In genomic region chr6:52389264-52389625, GRCh38 we compare ENCODE assay signal across 9 cellular contexts. TPM values are rescaled to one million over a fixed set of nuclear protein-coding genes. Genes with fewer than 3 reads are reported as not detected.
A peak's percentile ranks its signal among the peaks of the same experiment; 100 is the strongest.
DNase-seq lines count a peak whose midpoint lies in the region; ATAC-seq and TF ChIP-seq lines count a peak whose summit lies in the region.
"Had no signal": no experiment of that assay in that cellular context is flagged by ENCODE, and none has a peak within 500 bp of the region (broad histone marks: within the 10 kb centered on the region; RNA-seq: fewer than 3 reads in every experiment).

No MANE protein-coding gene starts in this region.

- DNase-seq in left ventricle myocardium inferior (no peak), right atrium auricular region (ENCODE audit: low spot score) (no peak), left lobe of liver (ENCODE audit: low spot score) (no peak), anterior cingulate cortex (lab: John Stamatoyannopoulos, UW) (no peak), smooth muscle cell (lab: John Stamatoyannopoulos, UW; ENCODE audit: unreplicated experiment) (no peak)
- DNase-seq in activated CD8-positive, alpha-beta T cell treated with anti-CD3 and anti-CD28 coated beads, Interleukin-2, amount 10 ng/mL, durations not matched to agents 7 days and 5 days = no peak
- DNase-seq in activated CD4-positive, alpha-beta T cell treated with anti-CD3 and anti-CD28 coated beads, Interleukin-2, amount 50 U/mL, for 4 hours = no peak

- POLR2A ChIA-PET in activated CD8-positive, alpha-beta T cell treated with anti-CD3 and anti-CD28 coated beads, Interleukin-2, amount 10 ng/mL, durations not matched to agents 7 days and 5 days (lab: Charles Lee) = interaction anchor here (1.5 to 3.3 kb wide), 7 partner anchors 9 to 106 kb away, joined by 4 to 58 read pairs (median 10); partner anchors contain the start of genes MCM3 and PAQR8

- peak overlapping the region; percentile 73 for H3K4me3 Mint-ChIP-seq in activated CD8-positive, alpha-beta T cell treated with anti-CD3 and anti-CD28 coated beads, Interleukin-2, amount 10 ng/mL, durations not matched to agents 7 days and 5 days
- H3K4me3 Mint-ChIP-seq: neural progenitor cell had no signal

- H3K4me2 ChIP-seq in smooth muscle cell = no peak overlapping the region
- H3K4me2 ChIP-seq: neural progenitor cell had no signal

- intact Hi-C loops in left ventricle myocardium inferior (cut with micrococcal nuclease) = no loop called here

- WGBS in smooth muscle cell (ENCODE audit: low lambda C conversion rate) = 97% methylated on average over 1 of the region's 1 CpG

- no peak overlapping the region for H3K9ac ChIP-seq in smooth muscle cell (ENCODE audit: low read depth)
- H3K9ac ChIP-seq: neural progenitor cell had no signal

- H3K36me3 Mint-ChIP-seq in activated CD8-positive, alpha-beta T cell treated with anti-CD3 and anti-CD28 coated beads, Interleukin-2, amount 10 ng/mL, durations not matched to agents 7 days and 5 days (ENCODE audit: low read depth) = peaks cover 36% of the 10 kb centered on the region

- no peaks in the 10 kb centered on the region for H4K20me1 ChIP-seq in smooth muscle cell (ENCODE audit: low read depth)

- H3F3A ChIP-seq in smooth muscle cell (ENCODE audit: low read depth) = peaks cover 10% of the 10 kb centered on the region

- H3K9me3 ChIP-seq in left ventricle myocardium inferior (replicated peaks) = no peaks in the 10 kb centered on the region
- H3K9me3 ChIP-seq in right atrium auricular region = no peaks in the 10 kb centered on the region
- H3K9me3 ChIP-seq in smooth muscle cell (replicated peaks; ENCODE audit: low read depth) = no peaks in the 10 kb centered on the region

- peak; percentile 1 for ATAC-seq in activated CD8-positive, alpha-beta T cell treated with anti-CD3 and anti-CD28 coated beads, Interleukin-2, amount 10 ng/mL, durations not matched to agents 7 days and 5 days
- ATAC-seq in left lobe of liver = peak; percentile 55
- no peak for ATAC-seq in HG02642 (IDR thresholded peaks at IDR 0.05; ENCODE audit: poor library complexity, unreplicated experiment)

- CTCF ChIA-PET in activated CD8-positive, alpha-beta T cell treated with anti-CD3 and anti-CD28 coated beads, Interleukin-2, amount 10 ng/mL, durations not matched to agents 7 days and 5 days (lab: Charles Lee) = interaction anchor here (1.1 to 9.1 kb wide), 16 partner anchors 9 to 262 kb away, joined by 3 to 143 read pairs (median 9); partner anchors contain the start of genes EFHC1, MCM3 and PAQR8

- H3K36me3 ChIP-seq in left ventricle myocardium inferior (no peaks in the 10 kb centered on the region), right atrium auricular region (no peaks in the 10 kb centered on the region), smooth muscle cell (ENCODE audit: low read depth) (no peaks in the 10 kb centered on the region)
- H3K36me3 ChIP-seq: neural progenitor cell had no signal

- H3K4me3 ChIP-seq in left ventricle myocardium inferior = no peak overlapping the region
- H3K4me3 ChIP-seq in right atrium auricular region = no peak overlapping the region
- no peak overlapping the region for H3K4me3 ChIP-seq in smooth muscle cell
- H3K4me3 ChIP-seq: neural progenitor cell had no signal

- peaks cover 12% of the 10 kb centered on the region for H3K9me3 Mint-ChIP-seq in activated CD8-positive, alpha-beta T cell treated with anti-CD3 and anti-CD28 coated beads, Interleukin-2, amount 10 ng/mL, durations not matched to agents 7 days and 5 days (ENCODE audit: insufficient read depth)

- H3K27ac ChIP-seq in left ventricle myocardium inferior (replicated peaks) (peak overlapping the region; percentile 24), right atrium auricular region (peak overlapping the region in 1 of 2 donors; percentile 51), smooth muscle cell (ENCODE audit: low read depth) (no peak overlapping the region)
- H3K27ac ChIP-seq: neural progenitor cell had no signal

- peak overlapping the region; percentile 96 for H3K27ac Mint-ChIP-seq in activated CD8-positive, alpha-beta T cell treated with anti-CD3 and anti-CD28 coated beads, Interleukin-2, amount 10 ng/mL, durations not matched to agents 7 days and 5 days
- H3K27ac Mint-ChIP-seq: neural progenitor cell had no signal

- H3K27me3 Mint-ChIP-seq in activated CD8-positive, alpha-beta T cell treated with anti-CD3 and anti-CD28 coated beads, Interleukin-2, amount 10 ng/mL, durations not matched to agents 7 days and 5 days (ENCODE audit: low read depth) = no peaks in the 10 kb centered on the region

- H3K27me3 ChIP-seq in left ventricle myocardium inferior (ENCODE audit: low read depth) (no peaks in the 10 kb centered on the region), right atrium auricular region (no peaks in the 10 kb centered on the region), smooth muscle cell (ENCODE audit: low read depth) (no peaks in the 10 kb centered on the region)
- H3K27me3 ChIP-seq: neural progenitor cell had no signal

- TF ChIP-seq CTCF in left ventricle myocardium inferior (IDR thresholded peaks at IDR 0.05; ENCODE audit: borderline replicate concordance) (no peak), right atrium auricular region (IDR thresholded peaks at IDR 0.05) (no peak), smooth muscle cell (IDR thresholded peaks at IDR 0.05; ENCODE audit: borderline replicate concordance, insufficient read depth, poor library complexity, severe bottlenecking) (no peak)

- no peak overlapping the region for H2AFZ ChIP-seq in smooth muscle cell (ENCODE audit: low read depth)
- H2AFZ ChIP-seq: neural progenitor cell had no signal

- H3K4me1 Mint-ChIP-seq in activated CD8-positive, alpha-beta T cell treated with anti-CD3 and anti-CD28 coated beads, Interleukin-2, amount 10 ng/mL, durations not matched to agents 7 days and 5 days (ENCODE audit: low read depth) = peaks cover 74% of the 10 kb centered on the region

- peaks cover 23% of the 10 kb centered on the region for H3K4me1 ChIP-seq in left ventricle myocardium inferior
- peaks cover 4 to 20% of the 10 kb centered on the region in 2 donors for H3K4me1 ChIP-seq in right atrium auricular region
- H3K4me1 ChIP-seq in smooth muscle cell (ENCODE audit: low read depth) = peaks cover 9% of the 10 kb centered on the region
- H3K4me1 ChIP-seq: neural progenitor cell had no signal

- no peaks in the 10 kb centered on the region for H3K79me2 ChIP-seq in smooth muscle cell (ENCODE audit: low read depth)

RNA-seq across cellular contexts. Expression of gene PAQR8, which starts 27.3 kb away (rescaled TPM):
- total RNA-seq in left ventricle myocardium inferior (2.0 TPM), right atrium auricular region (1 to 10 TPM; 2.6 to 5.6 TPM), left lobe of liver (0.75 TPM), smooth muscle cell (6.1 and 8.4 TPM in 2 replicates)
- total RNA-seq in activated CD8-positive, alpha-beta T cell treated with anti-CD3 and anti-CD28 coated beads, Interleukin-2, amount 10 ng/mL, durations not matched to agents 7 days and 5 days = 10 to 100 TPM; 23.0 to 25.7 TPM
- polyA plus RNA-seq in smooth muscle cell = 4.3 and 7.8 TPM in 2 replicates

RNA-seq across cellular contexts. Expression of gene EFHC1, which starts 30.9 kb away (rescaled TPM):
- total RNA-seq in left ventricle myocardium inferior (5.7 TPM), right atrium auricular region (1 to 10 TPM; 3.4 to 4.1 TPM), left lobe of liver (3.9 TPM), smooth muscle cell (17.4 and 25.9 TPM in 2 replicates)
- 1 to 10 TPM; 1.4 to 2.5 TPM for total RNA-seq in activated CD8-positive, alpha-beta T cell treated with anti-CD3 and anti-CD28 coated beads, Interleukin-2, amount 10 ng/mL, durations not matched to agents 7 days and 5 days
- polyA plus RNA-seq in smooth muscle cell = 11.0 and 17.1 TPM in 2 replicates
